ENCODE assay signal across 1 cellular context in genomic region chr11:130476200-130476921, GRCh38.
TF ChIP-seq lines count a peak whose summit lies in the region.

No MANE protein-coding gene starts in this region.

TF ChIP-seq in HepG2, 621 proteins besides CTCF, POLR2A, EP300 and RAD21:
- no peak for TF ChIP-seq ESRRA (CRISPR knock-in tag; IDR thresholded peaks at IDR 0.05; ENCODE audit: low read depth)
- TF ChIP-seq SIN3A (IDR thresholded peaks at IDR 0.05; ENCODE audit: borderline replicate concordance, low read depth, low read length): no peak
- no peak for TF ChIP-seq AKNA (CRISPR knock-in tag; IDR thresholded peaks at IDR 0.05; ENCODE audit: borderline replicate concordance)
- TF ChIP-seq ZNF431 (CRISPR knock-in tag; IDR thresholded peaks at IDR 0.05; ENCODE audit: borderline replicate concordance, low read depth): no peak
- no peak for TF ChIP-seq ZNF549 (CRISPR knock-in tag; IDR thresholded peaks at IDR 0.05)
- TF ChIP-seq CREB1 (IDR thresholded peaks at IDR 0.05): no peak
- TF ChIP-seq CREB1 (CRISPR knock-in tag; IDR thresholded peaks at IDR 0.05): no peak
- TF ChIP-seq EZH2 (conservative IDR thresholded peaks at IDR 0.05; ENCODE audit: low read depth, low read length): no peak
- no peak for TF ChIP-seq ZNF205 (CRISPR knock-in tag; IDR thresholded peaks at IDR 0.05)
- no peak for TF ChIP-seq SETDB1 (CRISPR knock-in tag; IDR thresholded peaks at IDR 0.05; ENCODE audit: borderline replicate concordance)
- no peak for TF ChIP-seq GATAD2A (CRISPR knock-in tag; IDR thresholded peaks at IDR 0.05)
- no peak for TF ChIP-seq AGO2 (optimal IDR thresholded peaks at IDR 0.05; ENCODE audit: low read depth, low read length)
- no peak for TF ChIP-seq ZNF678 (CRISPR knock-in tag; IDR thresholded peaks at IDR 0.05)
- TF ChIP-seq CHD4 (IDR thresholded peaks at IDR 0.05; ENCODE audit: borderline replicate concordance, low read length): no peak
